ENCODE assay signal across 13 cellular contexts in genomic region chr2:192004188-192004963, GRCh38.
A peak's percentile ranks its signal among the peaks of the same experiment; 100 is the strongest.
DNase-seq lines count a peak whose midpoint lies in the region; ATAC-seq lines count a peak whose summit lies in the region.
"Had no signal": no experiment of that assay in that cellular context is flagged by ENCODE, and none has a peak within 500 bp of the region (broad histone marks: within the 10 kb centered on the region; RNA-seq: fewer than 3 reads in every experiment).

No MANE protein-coding gene starts in this region.

- ATAC-seq in GM18502 (IDR thresholded peaks at IDR 0.05; ENCODE audit: poor library complexity, unreplicated experiment) (peak; percentile 76), GM19467 (IDR thresholded peaks at IDR 0.05; ENCODE audit: unreplicated experiment) (peak; percentile 49), HG02884 (IDR thresholded peaks at IDR 0.05; ENCODE audit: unreplicated experiment) (peak; percentile 82), HG03565 (IDR thresholded peaks at IDR 0.05; ENCODE audit: unreplicated experiment) (peak; percentile 82)
- ATAC-seq in activated CD4-positive, alpha-beta T cell treated with anti-CD3 and anti-CD28 coated beads for 36 hours, result no peak

- H3K4me1 Mint-ChIP-seq in activated CD4-positive, alpha-beta T cell treated with anti-CD3 and anti-CD28 coated beads for 36 hours, result no peaks in the 10 kb centered on the region
- H3K4me1 Mint-ChIP-seq: activated naive CD4-positive, alpha-beta T cell treated with anti-CD3 and anti-CD28 coated beads, Interleukin-2, amount 50 U/mL, for 24 hours had no signal

- no peaks in the 10 kb centered on the region for H3K9me3 Mint-ChIP-seq in activated CD4-positive, alpha-beta T cell treated with anti-CD3 and anti-CD28 coated beads for 36 hours (ENCODE audit: low read depth)
- H3K9me3 Mint-ChIP-seq: activated naive CD4-positive, alpha-beta T cell treated with anti-CD3 and anti-CD28 coated beads, Interleukin-2, amount 50 U/mL, for 24 hours; dendritic cell treated with granulocyte-macrophage colony-stimulating factor and Interleukin-4, amounts not matched to agents 40 ng/mL and 50 ng/mL, for 4 days had no signal

- CTCF ChIA-PET in activated CD4-positive, alpha-beta T cell treated with anti-CD3 and anti-CD28 coated beads for 36 hours (lab: Charles Lee), result interaction anchor here (0.6 kb wide), 2 partner anchors 28 to 159 kb away, joined by 3 read pairs; no protein-coding TSS in a partner anchor

- H3K36me3 Mint-ChIP-seq in activated CD4-positive, alpha-beta T cell treated with anti-CD3 and anti-CD28 coated beads for 36 hours (ENCODE audit: low read depth), result no peaks in the 10 kb centered on the region
- H3K36me3 Mint-ChIP-seq: activated naive CD4-positive, alpha-beta T cell treated with anti-CD3 and anti-CD28 coated beads, Interleukin-2, amount 50 U/mL, for 24 hours had no signal

- POLR2A ChIA-PET in activated CD4-positive, alpha-beta T cell treated with anti-CD3 and anti-CD28 coated beads for 36 hours (lab: Charles Lee), result no interaction called here

- intact Hi-C loops in activated CD4-positive, alpha-beta T cell treated with anti-CD3 and anti-CD28 coated beads for 36 hours (cut with DNase I, micrococcal nuclease), result no loop called here

- H3K27ac Mint-ChIP-seq in activated CD4-positive, alpha-beta T cell treated with anti-CD3 and anti-CD28 coated beads for 36 hours, result no peak overlapping the region
- H3K27ac Mint-ChIP-seq: activated naive CD4-positive, alpha-beta T cell treated with anti-CD3 and anti-CD28 coated beads, Interleukin-2, amount 50 U/mL, for 24 hours; dendritic cell treated with granulocyte-macrophage colony-stimulating factor and Interleukin-4, amounts not matched to agents 40 ng/mL and 50 ng/mL, for 4 days had no signal

- H3K27me3 Mint-ChIP-seq in activated CD4-positive, alpha-beta T cell treated with anti-CD3 and anti-CD28 coated beads for 36 hours, result peaks cover 6% of the 10 kb centered on the region
- H3K27me3 Mint-ChIP-seq: dendritic cell treated with granulocyte-macrophage colony-stimulating factor and Interleukin-4, amounts not matched to agents 40 ng/mL and 50 ng/mL, for 4 days had no signal

- no peak for DNase-seq in activated naive CD4-positive, alpha-beta T cell treated with anti-CD3 and anti-CD28 coated beads, Interleukin-2, amount 50 U/mL, for 16 hours
- DNase-seq in T-helper 2 cell, result no peak
- no peak for DNase-seq in NCI-H1092 (lab: John Stamatoyannopoulos, UW)
- no peak for DNase-seq in activated CD4-positive, alpha-beta T cell treated with anti-CD3 and anti-CD28 coated beads for 36 hours
- DNase-seq: activated CD4-positive, alpha-beta T cell treated with anti-CD3 and anti-CD28 coated beads for 1 hour; left ventricle myocardium inferior; stimulated activated CD4-positive, alpha-beta T cell treated with anti-CD3 and anti-CD28 coated beads, Interleukin-2, amount 100 ng/mL, for 48 hours had no signal

- H3K4me3 Mint-ChIP-seq in activated CD4-positive, alpha-beta T cell treated with anti-CD3 and anti-CD28 coated beads for 36 hours, result no peak overlapping the region
- H3K4me3 Mint-ChIP-seq: activated naive CD4-positive, alpha-beta T cell treated with anti-CD3 and anti-CD28 coated beads, Interleukin-2, amount 50 U/mL, for 24 hours; dendritic cell treated with granulocyte-macrophage colony-stimulating factor and Interleukin-4, amounts not matched to agents 40 ng/mL and 50 ng/mL, for 4 days had no signal
